Comparison of ENCODE assay signal across 10 cellular contexts in the genomic region with DNA sequence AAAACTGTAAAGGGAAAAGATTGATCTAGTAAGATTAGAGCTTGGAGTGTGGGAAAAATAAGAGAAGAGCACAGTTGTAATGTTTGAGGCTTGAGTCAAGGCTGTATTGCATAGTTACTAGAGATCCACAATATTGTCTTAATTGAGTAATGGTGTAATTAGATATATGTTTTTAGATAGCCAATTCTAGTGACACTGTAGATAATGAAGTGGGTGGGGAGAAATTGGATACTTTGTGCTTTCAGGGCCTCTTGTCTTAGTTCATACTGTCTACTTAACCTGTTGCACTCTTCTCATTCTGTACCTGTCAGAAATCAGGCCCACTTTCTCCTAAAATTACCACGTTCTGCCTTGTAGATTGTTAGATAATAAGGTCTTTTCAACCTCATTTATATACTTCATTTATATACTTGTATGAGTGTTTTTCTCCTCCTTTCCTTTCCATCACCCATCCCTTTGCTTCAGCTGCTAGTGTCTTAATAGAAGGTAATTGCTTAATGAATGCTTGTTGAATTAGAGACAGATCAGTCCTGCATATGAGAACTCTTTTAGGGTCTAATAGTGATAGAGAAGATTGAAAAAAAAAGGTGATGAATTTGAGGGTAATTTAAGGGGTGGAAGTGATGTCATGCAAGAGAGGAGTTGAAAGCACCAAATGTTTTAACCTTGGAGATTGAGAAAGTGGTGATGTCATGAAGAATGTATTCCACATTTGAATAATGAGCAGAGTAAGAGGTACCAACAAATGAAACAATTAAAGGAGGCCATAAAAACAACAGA. TPM values are rescaled to one million over a fixed set of nuclear protein-coding genes. Genes with fewer than 3 reads are reported as not detected.
DNase-seq lines count a peak whose midpoint lies in the region; ATAC-seq, FAIRE-seq and TF ChIP-seq lines count a peak whose summit lies in the region.
"Had no signal": no experiment of that assay in that cellular context is flagged by ENCODE, and none has a peak within 500 bp of the region (broad histone marks: within the 10 kb centered on the region; RNA-seq: fewer than 3 reads in every experiment).

No MANE protein-coding gene starts in this region.

- no peaks in the 10 kb centered on the region for H3K27me3 ChIP-seq in bronchial epithelial cell (ENCODE audit: control insufficient read depth, insufficient read depth, low read length)

- intact Hi-C loops in natural killer cell (cut with micrococcal nuclease): loop anchor here (2.0 kb wide), 1 partner anchor 31 kb away; a partner anchor contains a TSS

- H3K27ac ChIP-seq in caudate nucleus (ENCODE audit: low read depth, low read length): no peak overlapping the region

- FAIRE-seq in GM12892 (lab: Jason Lieb, UNC): peak; percentile 76
- FAIRE-seq in bronchial epithelial cell (lab: Jason Lieb, UNC): no peak

- H3K27ac Mint-ChIP-seq in natural killer cell: no peak overlapping the region

- peaks cover 37 to 46% of the 10 kb centered on the region in 2 donors for H3K4me1 Mint-ChIP-seq in natural killer cell

- ATAC-seq in natural killer cell (peak in 2 of 3 donors; percentile 53 to 74), GM21423 (IDR thresholded peaks at IDR 0.05; ENCODE audit: unreplicated experiment) (no peak)

- H3K4me3 Mint-ChIP-seq in natural killer cell: no peak overlapping the region

- DNase-seq in GM12892 (ENCODE audit: insufficient read length) (no peak), M059J (ENCODE audit: low read depth) (peak; percentile 67), bronchial epithelial cell (ENCODE audit: low read depth) (peak; percentile 51), natural killer cell (no peak), NCI-H524 treated with DMSO at 0.1 percent for 48 hours (lab: John Stamatoyannopoulos, UW) (no peak), AG08395 (ENCODE audit: low spot score) (no peak), caudate nucleus (lab: John Stamatoyannopoulos, UW) (no peak)
- DNase-seq: activated T-cell treated with anti-CD3 and anti-CD28 coated beads, Interleukin-2, amount 50 U/mL, for 1 hour; stimulated activated CD4-positive, alpha-beta T cell treated with anti-CD3 and anti-CD28 coated beads, Interleukin-1b, Interleukin-23, amount 100 ng/mL, for 48 hours had no signal

- no peak for TF ChIP-seq CTCF in bronchial epithelial cell (IDR thresholded peaks at IDR 0.05; ENCODE audit: insufficient read depth, low read length, severe bottlenecking)
- TF ChIP-seq CTCF in natural killer cell (IDR thresholded peaks at IDR 0.05): no peak

- H3K36me3 Mint-ChIP-seq in natural killer cell: no peaks in the 10 kb centered on the region

- no peak for TF ChIP-seq POLR2A in GM12892 (IDR thresholded peaks at IDR 0.05; ENCODE audit: low read depth, low read length)

- H3K27me3 Mint-ChIP-seq in natural killer cell (ENCODE audit: low read depth in 2 of 2): no peaks in the 10 kb centered on the region

- H3K4me3 ChIP-seq in bronchial epithelial cell (ENCODE audit: low read depth, low read length): no peak overlapping the region

- H3K9me3 Mint-ChIP-seq in natural killer cell: no peaks in the 10 kb centered on the region

- no peaks in the 10 kb centered on the region for H3K36me3 ChIP-seq in bronchial epithelial cell (ENCODE audit: control insufficient read depth, insufficient read depth, low read length)

RNA-seq across cellular contexts. Expression of a gene that starts 32.0 kb away (rescaled TPM):
- polyA plus RNA-seq in GM12892 (2012; ENCODE audit: missing spikeins): 12.9 TPM
- total RNA-seq in M059J (2014; rRNA removed; shearing (Covaris generic)): 21.7 and 34.1 TPM in 2 replicates
- 15.9 and 20.3 TPM in 2 replicates for total RNA-seq in bronchial epithelial cell
- total RNA-seq in natural killer cell: 10 to 100 TPM; 37.1 to 40.9 (median 40.2) TPM

Comparison
In these comparisons a context has a peak if more than half of its experiments do, and no peak if none do; other contexts are left out.
1. DNase-seq: peak in M059J (single experiment) and bronchial epithelial cell (single experiment); none in GM12892 (single experiment), natural killer cell (single experiment), NCI-H524 treated with DMSO at 0.1 percent for 48 hours (single experiment), AG08395 (single experiment) and caudate nucleus (0 of 61).